ENCODE assay signal across 10 cellular contexts in the genomic region with DNA sequence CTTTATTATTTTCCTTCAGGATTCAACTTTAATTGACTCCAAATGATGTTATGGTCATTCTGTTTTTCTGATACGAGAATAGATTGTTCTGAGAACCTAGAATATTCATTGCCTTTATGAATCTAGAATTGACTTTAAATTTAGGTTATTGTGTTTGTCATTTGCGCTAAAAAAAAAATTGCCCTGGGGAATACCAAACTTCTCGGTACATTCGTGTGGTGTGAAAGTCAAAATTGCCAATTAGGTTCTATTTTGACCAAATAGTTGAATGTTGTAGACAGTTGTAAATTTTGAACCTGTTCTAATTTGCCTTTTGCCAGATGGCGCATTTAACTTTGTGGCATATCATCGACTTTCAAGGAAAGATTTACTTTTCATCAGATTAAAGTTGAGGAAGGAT. TPM values are rescaled to one million over a fixed set of nuclear protein-coding genes. Genes with fewer than 3 reads are reported as not detected.
A peak's percentile ranks its signal among the peaks of the same experiment; 100 is the strongest.
DNase-seq lines count a peak whose midpoint lies in the region; ATAC-seq, FAIRE-seq and TF ChIP-seq lines count a peak whose summit lies in the region.
"Had no signal": no experiment of that assay in that cellular context is flagged by ENCODE, and none has a peak within 500 bp of the region (broad histone marks: within the 10 kb centered on the region; RNA-seq: fewer than 3 reads in every experiment).

No MANE protein-coding gene starts in this region.

- DNase-seq in A549 (ENCODE audit: low read depth in 1 of 2, low spot score in 1 of 2) (no peak), GM12865 (ENCODE audit: low read depth) (peak; percentile 38), mesenchymal stem cell (no peak), posterior vena cava (ENCODE audit: low spot score) (no peak), GOT3 (lab: John Stamatoyannopoulos, UW) (no peak), glutamatergic neuron (no peak)
- no peak for DNase-seq in activated T-helper 2 cell treated with anti-CD3 and anti-CD28 coated beads, Interferon-gamma antibody, Interleukin-2, Interleukin-4, amounts not matched to agents 10 μg/mL and 5 μg/mL and 100 μg/mL, durations not matched to agents 14 hours and 24 hours and 36 hours (ENCODE audit: low spot score)
- DNase-seq: effector CD4-positive, alpha-beta T cell had no signal

- H3K4ac ChIP-seq in mesenchymal stem cell (ENCODE audit: low read depth in 1 of 2, low read length in 2 of 2), result no peak overlapping the region

- H3K27me3 Mint-ChIP-seq in activated T-helper 2 cell treated with anti-CD3 and anti-CD28 coated beads, Interferon-gamma antibody, Interleukin-2, Interleukin-4, amounts not matched to agents 10 μg/mL and 5 μg/mL and 100 μg/mL, durations not matched to agents 14 hours and 24 hours and 36 hours (ENCODE audit: low read depth), result no peaks in the 10 kb centered on the region
- peaks cover 11% of the 10 kb centered on the region for H3K27me3 Mint-ChIP-seq in glutamatergic neuron (ENCODE audit: unreplicated experiment)

- peak overlapping the region; percentile 93 for H3K4me2 ChIP-seq in A549
- H3K4me2 ChIP-seq in mesenchymal stem cell (ENCODE audit: low read length, poor library complexity, severe bottlenecking), result no peak overlapping the region

- H2BK120ac ChIP-seq in mesenchymal stem cell (ENCODE audit: low read depth, low read length), result no peak overlapping the region

- no peak overlapping the region for H4K8ac ChIP-seq in mesenchymal stem cell (ENCODE audit: low read length)

- H2BK5ac ChIP-seq in mesenchymal stem cell (ENCODE audit: low read depth, low read length, poor library complexity, severe bottlenecking), result no peak overlapping the region

- H3K27ac ChIP-seq in A549 (no peak overlapping the region), mesenchymal stem cell (ENCODE audit: low read length, poor library complexity, severe bottlenecking) (no peak overlapping the region)

- no peak overlapping the region for H3K4me3 ChIP-seq in A549
- peak overlapping the region; percentile 97 for H3K4me3 ChIP-seq in GM12865 (ENCODE audit: low read depth, low read length)
- peak overlapping the region in 1 of 2 experiments; percentile 85 for H3K4me3 ChIP-seq in mesenchymal stem cell (ENCODE audit: insufficient read depth in 1 of 2, low read depth in 1 of 2, low read length in 2 of 2)

- H3K23ac ChIP-seq in mesenchymal stem cell (ENCODE audit: low read length in 2 of 2), result no peak overlapping the region

- POLR2A ChIA-PET in A549 (lab: Yijun Ruan, JAX), result interaction anchor here (2.0 kb wide), 1 partner anchor 59 kb away, joined by 6 read pairs; the partner anchor contains the start of gene TCP1

- H2AK5ac ChIP-seq in mesenchymal stem cell (ENCODE audit: low read length, severe bottlenecking), result no peak overlapping the region

- no peak overlapping the region for H2BK15ac ChIP-seq in mesenchymal stem cell (ENCODE audit: low read depth, poor library complexity, severe bottlenecking)

- TF ChIP-seq EP300 in A549 (IDR thresholded peaks at IDR 0.05), result no peak

- no peak for TF ChIP-seq RAD21 in A549 (conservative IDR thresholded peaks at IDR 0.05 in 1 of 2, IDR thresholded peaks at IDR 0.05 in 1 of 2)

- FAIRE-seq in A549 (lab: Jason Lieb, UNC), result no peak

- TF ChIP-seq POLR2A in A549 (IDR thresholded peaks at IDR 0.05; ENCODE audit: low read length), result no peak

- H3K9ac ChIP-seq in mesenchymal stem cell (ENCODE audit: low read length), result peak overlapping the region; percentile 97

- ATAC-seq in A549 (no peak), GM21723 (IDR thresholded peaks at IDR 0.05; ENCODE audit: unreplicated experiment) (no peak)
- ATAC-seq: HCT116 had no signal

- H2AFZ ChIP-seq in mesenchymal stem cell (ENCODE audit: low read depth, low read length), result no peak overlapping the region

- intact Hi-C loops in activated T-helper 2 cell treated with anti-CD3 and anti-CD28 coated beads, Interferon-gamma antibody, Interleukin-2, Interleukin-4, amounts not matched to agents 10 μg/mL and 5 μg/mL and 100 μg/mL, durations not matched to agents 14 hours and 24 hours and 36 hours (cut with micrococcal nuclease), result no loop called here
- intact Hi-C loops in posterior vena cava (cut with DNase I), result no loop called here

- H3K4me3 Mint-ChIP-seq in activated T-helper 2 cell treated with anti-CD3 and anti-CD28 coated beads, Interferon-gamma antibody, Interleukin-2, Interleukin-4, amounts not matched to agents 10 μg/mL and 5 μg/mL and 100 μg/mL, durations not matched to agents 14 hours and 24 hours and 36 hours (ENCODE audit: low read depth), result peak overlapping the region; percentile 44
- no peak overlapping the region for H3K4me3 Mint-ChIP-seq in glutamatergic neuron (ENCODE audit: unreplicated experiment)

- 92% methylated on average over 6 of the region's 6 CpGs for WGBS in A549 (ENCODE audit: missing lambda C conversion rate)
- WGBS in mesenchymal stem cell, result 98% methylated on average over 6 of the region's 6 CpGs

- no peaks in the 10 kb centered on the region for H3K27me3 ChIP-seq in mesenchymal stem cell (ENCODE audit: control insufficient read depth in 1 of 2, insufficient read depth in 1 of 2, low read length in 2 of 2)

- no peak overlapping the region for H2BK12ac ChIP-seq in mesenchymal stem cell (ENCODE audit: low read length in 2 of 2)

- no peaks in the 10 kb centered on the region for H3K9me3 Mint-ChIP-seq in activated T-helper 2 cell treated with anti-CD3 and anti-CD28 coated beads, Interferon-gamma antibody, Interleukin-2, Interleukin-4, amounts not matched to agents 10 μg/mL and 5 μg/mL and 100 μg/mL, durations not matched to agents 14 hours and 24 hours and 36 hours
- H3K9me3 Mint-ChIP-seq in glutamatergic neuron (ENCODE audit: unreplicated experiment), result peaks cover 19% of the 10 kb centered on the region

- H3K79me1 ChIP-seq in mesenchymal stem cell (replicated peaks; ENCODE audit: low read length, poor library complexity, severe bottlenecking), result no peaks in the 10 kb centered on the region

- H3K18ac ChIP-seq in mesenchymal stem cell (ENCODE audit: low read depth in 1 of 2, low read length in 2 of 2), result no peak overlapping the region

- no peak overlapping the region for H4K91ac ChIP-seq in mesenchymal stem cell (ENCODE audit: low read length)

- no peak overlapping the region for H3K14ac ChIP-seq in mesenchymal stem cell (ENCODE audit: low read length in 2 of 2)

- H3K9me3 ChIP-seq in A549 (no peaks in the 10 kb centered on the region), mesenchymal stem cell (ENCODE audit: control insufficient read depth, low read length) (no peaks in the 10 kb centered on the region)

- peaks cover 6 to 23% of the 10 kb centered on the region in 2 experiments for H3K36me3 ChIP-seq in mesenchymal stem cell (ENCODE audit: control insufficient read depth in 1 of 2, insufficient read depth in 2 of 2, low read depth in 1 of 2, low read length in 2 of 2)

- no peak for TF ChIP-seq CTCF in A549 (IDR thresholded peaks at IDR 0.05)
- TF ChIP-seq CTCF in GM12865 (IDR thresholded peaks at IDR 0.05; ENCODE audit: insufficient read depth, low read depth, low read length, missing control alignments), result no peak
- no peak for TF ChIP-seq CTCF in glutamatergic neuron (IDR thresholded peaks at IDR 0.05; ENCODE audit: partially characterized antibody, unreplicated experiment)

- H3K4me1 ChIP-seq in A549, result peaks cover 22% of the 10 kb centered on the region; the same call in 2 of the 3 replicates
- peaks cover 2% of the 10 kb centered on the region for H3K4me1 ChIP-seq in mesenchymal stem cell (ENCODE audit: control insufficient read depth, insufficient read depth, low read depth, low read length)

- CTCF ChIA-PET in A549 (lab: Yijun Ruan, JAX), result interaction anchor here (1.2 kb wide), 1 partner anchor 39 kb away, joined by 4 read pairs; no protein-coding TSS in a partner anchor

- H3K27ac Mint-ChIP-seq in activated T-helper 2 cell treated with anti-CD3 and anti-CD28 coated beads, Interferon-gamma antibody, Interleukin-2, Interleukin-4, amounts not matched to agents 10 μg/mL and 5 μg/mL and 100 μg/mL, durations not matched to agents 14 hours and 24 hours and 36 hours, result no peak overlapping the region
- H3K27ac Mint-ChIP-seq in glutamatergic neuron (ENCODE audit: unreplicated experiment), result no peak overlapping the region

- peaks cover 46% of the 10 kb centered on the region for H3K36me3 Mint-ChIP-seq in activated T-helper 2 cell treated with anti-CD3 and anti-CD28 coated beads, Interferon-gamma antibody, Interleukin-2, Interleukin-4, amounts not matched to agents 10 μg/mL and 5 μg/mL and 100 μg/mL, durations not matched to agents 14 hours and 24 hours and 36 hours (ENCODE audit: low read depth)
- H3K36me3 Mint-ChIP-seq in glutamatergic neuron (ENCODE audit: unreplicated experiment), result no peaks in the 10 kb centered on the region

- peaks cover 41% of the 10 kb centered on the region for H3K4me1 Mint-ChIP-seq in activated T-helper 2 cell treated with anti-CD3 and anti-CD28 coated beads, Interferon-gamma antibody, Interleukin-2, Interleukin-4, amounts not matched to agents 10 μg/mL and 5 μg/mL and 100 μg/mL, durations not matched to agents 14 hours and 24 hours and 36 hours (ENCODE audit: low read depth)
- H3K4me1 Mint-ChIP-seq in glutamatergic neuron (ENCODE audit: low read depth, unreplicated experiment), result peaks cover 10% of the 10 kb centered on the region

RNA-seq across cellular contexts. Expression of gene WTAP, which starts 3.0 kb away (rescaled TPM):
- polyA plus RNA-seq in A549 (2011; rRNA removed), result 42.4 and 46.1 TPM in 2 replicates
- 11.3 and 11.4 TPM in 2 replicates for polyA plus RNA-seq in A549 (2012; cell fraction: cytosol; rRNA removed)
- 5.0 and 10.8 TPM in 2 replicates for polyA plus RNA-seq in A549 (2012; cell fraction: nucleus; rRNA removed)
- polyA plus RNA-seq in A549 (2017; fragmentation: RNase III; extraction: RNeasy Plus Mini Kit Qiagen cat#74134 plus additional on column Dnase treatment), result 53.2 to 54.0 TPM (median 53.9 TPM) in 3 replicates
- 23.1 and 26.1 TPM in 2 replicates for polyA minus RNA-seq in A549 (2011; rRNA and poly(A)+ RNA removed)
- total RNA-seq in activated T-helper 2 cell treated with anti-CD3 and anti-CD28 coated beads, Interferon-gamma antibody, Interleukin-2, Interleukin-4, amounts not matched to agents 10 μg/mL and 5 μg/mL and 100 μg/mL, durations not matched to agents 14 hours and 24 hours and 36 hours, result 110 and 114 TPM in 2 replicates
- 66.5 TPM for polyA plus RNA-seq in mesenchymal stem cell (2013, experiment 1 of 2)
- 69.2 TPM for polyA plus RNA-seq in mesenchymal stem cell (2013, experiment 2 of 2)
- 10 to 100 TPM; 70.1 to 84.7 TPM for total RNA-seq in posterior vena cava
- total RNA-seq in glutamatergic neuron (ENCODE audit: unreplicated experiment), result 108 TPM

RNA-seq across cellular contexts. Expression of gene ACAT2, which starts 31.6 kb away (rescaled TPM):
- polyA plus RNA-seq in A549 (2011; rRNA removed) (37.3 and 45.5 TPM in 2 replicates), A549 (2017; fragmentation: RNase III; extraction: RNeasy Plus Mini Kit Qiagen cat#74134 plus additional on column Dnase treatment) (33.1 to 44.8 TPM (median 44.7 TPM) in 3 replicates)
- polyA plus RNA-seq in A549 (2012; cell fraction: cytosol; rRNA removed), result 19.9 and 20.5 TPM in 2 replicates
- 7.5 and 9.6 TPM in 2 replicates for polyA plus RNA-seq in A549 (2012; cell fraction: nucleus; rRNA removed)
- polyA minus RNA-seq in A549 (2011; rRNA and poly(A)+ RNA removed), result 19.1 and 22.0 TPM in 2 replicates
- total RNA-seq in activated T-helper 2 cell treated with anti-CD3 and anti-CD28 coated beads, Interferon-gamma antibody, Interleukin-2, Interleukin-4, amounts not matched to agents 10 μg/mL and 5 μg/mL and 100 μg/mL, durations not matched to agents 14 hours and 24 hours and 36 hours, result 108 and 109 TPM in 2 replicates
- polyA plus RNA-seq in mesenchymal stem cell (2013, experiment 1 of 2), result 90.6 TPM
- 91.2 TPM for polyA plus RNA-seq in mesenchymal stem cell (2013, experiment 2 of 2)
- total RNA-seq in posterior vena cava (10 to 100 TPM; 11.0 to 13.6 TPM), glutamatergic neuron (ENCODE audit: unreplicated experiment) (228 TPM)

RNA-seq across cellular contexts. Expression of gene SOD2, which starts 37.2 kb away (rescaled TPM):
- polyA plus RNA-seq in A549 (2011; rRNA removed) (34.8 and 63.2 TPM in 2 replicates), A549 (2017; fragmentation: RNase III; extraction: RNeasy Plus Mini Kit Qiagen cat#74134 plus additional on column Dnase treatment) (81.0 to 81.3 TPM (median 81.1 TPM) in 3 replicates)
- 49.3 and 57.5 TPM in 2 replicates for polyA plus RNA-seq in A549 (2012; cell fraction: cytosol; rRNA removed)
- polyA plus RNA-seq in A549 (2012; cell fraction: nucleus; rRNA removed), result 24.1 and 30.1 TPM in 2 replicates
- 65.9 and 67.1 TPM in 2 replicates for polyA minus RNA-seq in A549 (2011; rRNA and poly(A)+ RNA removed)
- total RNA-seq in activated T-helper 2 cell treated with anti-CD3 and anti-CD28 coated beads, Interferon-gamma antibody, Interleukin-2, Interleukin-4, amounts not matched to agents 10 μg/mL and 5 μg/mL and 100 μg/mL, durations not matched to agents 14 hours and 24 hours and 36 hours, result 54.3 and 60.8 TPM in 2 replicates
- 86.6 TPM for polyA plus RNA-seq in mesenchymal stem cell (2013, experiment 1 of 2)
- polyA plus RNA-seq in mesenchymal stem cell (2013, experiment 2 of 2), result 89.2 TPM
- total RNA-seq in posterior vena cava (100 to 1,000 TPM; 584 to 998 TPM), glutamatergic neuron (ENCODE audit: unreplicated experiment) (56.5 TPM)

RNA-seq across cellular contexts. Expression of gene TCP1, which starts 59.1 kb away (rescaled TPM):
- polyA plus RNA-seq in A549 (2011; rRNA removed) (170 and 215 TPM in 2 replicates), A549 (2017; fragmentation: RNase III; extraction: RNeasy Plus Mini Kit Qiagen cat#74134 plus additional on column Dnase treatment) (367 to 416 TPM (median 379 TPM) in 3 replicates)
- 146 and 177 TPM in 2 replicates for polyA plus RNA-seq in A549 (2012; cell fraction: cytosol; rRNA removed)
- 159 and 184 TPM in 2 replicates for polyA plus RNA-seq in A549 (2012; cell fraction: nucleus; rRNA removed)
- polyA minus RNA-seq in A549 (2011; rRNA and poly(A)+ RNA removed), result 136 and 164 TPM in 2 replicates
- 431 and 438 TPM in 2 replicates for total RNA-seq in activated T-helper 2 cell treated with anti-CD3 and anti-CD28 coated beads, Interferon-gamma antibody, Interleukin-2, Interleukin-4, amounts not matched to agents 10 μg/mL and 5 μg/mL and 100 μg/mL, durations not matched to agents 14 hours and 24 hours and 36 hours
- polyA plus RNA-seq in mesenchymal stem cell (2013, experiment 1 of 2), result 92.8 TPM
- polyA plus RNA-seq in mesenchymal stem cell (2013, experiment 2 of 2), result 97.3 TPM
- total RNA-seq in posterior vena cava (100 to 1,000 TPM; 116 to 137 TPM), glutamatergic neuron (ENCODE audit: unreplicated experiment) (254 TPM)

RNA-seq across cellular contexts. Expression of gene MRPL18, which starts 60.0 kb away (rescaled TPM):
- polyA plus RNA-seq in A549 (2011; rRNA removed) (120 and 142 TPM in 2 replicates), A549 (2017; fragmentation: RNase III; extraction: RNeasy Plus Mini Kit Qiagen cat#74134 plus additional on column Dnase treatment) (102 to 127 TPM (median 115 TPM) in 3 replicates)
- 102 and 107 TPM in 2 replicates for polyA plus RNA-seq in A549 (2012; cell fraction: cytosol; rRNA removed)
- 30.4 and 43.1 TPM in 2 replicates for polyA plus RNA-seq in A549 (2012; cell fraction: nucleus; rRNA removed)
- polyA minus RNA-seq in A549 (2011; rRNA and poly(A)+ RNA removed), result 27.8 and 29.8 TPM in 2 replicates
- 96.0 and 101 TPM in 2 replicates for total RNA-seq in activated T-helper 2 cell treated with anti-CD3 and anti-CD28 coated beads, Interferon-gamma antibody, Interleukin-2, Interleukin-4, amounts not matched to agents 10 μg/mL and 5 μg/mL and 100 μg/mL, durations not matched to agents 14 hours and 24 hours and 36 hours
- 57.8 TPM for polyA plus RNA-seq in mesenchymal stem cell (2013, experiment 1 of 2)
- polyA plus RNA-seq in mesenchymal stem cell (2013, experiment 2 of 2), result 58.5 TPM
- total RNA-seq in posterior vena cava (10 to 100 TPM; 62.9 to 66.4 TPM), glutamatergic neuron (ENCODE audit: unreplicated experiment) (45.4 TPM)
